In the genomic region with DNA sequence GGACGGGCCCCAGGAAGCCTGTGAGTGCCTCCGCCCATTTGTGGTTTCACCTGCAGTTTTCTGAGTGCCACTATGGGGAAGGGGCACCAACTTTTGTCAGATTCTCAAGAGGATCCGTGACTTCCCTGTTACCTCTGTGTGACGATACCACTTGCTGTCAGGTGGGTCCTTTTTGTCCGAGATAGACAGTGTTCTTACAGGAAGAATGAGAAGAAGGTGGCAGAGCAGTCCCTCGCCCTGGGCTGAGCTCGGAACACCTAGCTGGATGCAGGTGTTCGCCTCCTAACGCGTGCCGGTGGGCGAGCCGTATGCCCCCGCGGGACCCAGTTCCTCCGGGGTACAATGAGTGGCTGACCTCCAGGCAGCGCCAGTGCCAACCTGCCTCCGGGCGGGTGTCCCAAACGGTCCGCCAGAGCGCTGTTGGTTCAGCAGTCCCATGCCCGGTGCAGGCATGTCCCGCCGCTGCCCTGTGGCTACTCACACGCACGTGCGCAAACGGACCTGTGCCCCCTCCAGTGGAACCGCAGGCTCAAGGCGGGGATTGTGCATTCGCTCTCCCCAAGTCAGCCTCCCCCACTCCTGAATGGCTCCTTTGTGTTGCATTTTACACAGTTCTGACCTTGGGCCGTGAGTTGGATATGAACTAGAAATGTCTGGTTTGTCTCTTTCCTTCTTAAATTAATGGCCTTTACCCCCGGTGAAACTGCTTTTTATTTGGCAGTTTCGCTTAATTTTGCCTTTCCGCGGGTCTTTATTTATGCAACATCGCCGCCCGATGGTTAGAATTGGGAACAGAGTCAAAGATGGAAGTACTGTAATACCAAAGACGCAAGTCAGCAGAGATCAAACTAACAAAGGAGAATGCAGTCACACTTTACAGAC, we compare ENCODE assay signal across 1 cellular context.
TF ChIP-seq lines count a peak whose summit lies in the region.

No MANE protein-coding gene starts in this region.

TF ChIP-seq in K562, 482 proteins besides CTCF, POLR2A, EP300 and RAD21 (continued from another document and continues in another):
- TF ChIP-seq, protein P1, sequence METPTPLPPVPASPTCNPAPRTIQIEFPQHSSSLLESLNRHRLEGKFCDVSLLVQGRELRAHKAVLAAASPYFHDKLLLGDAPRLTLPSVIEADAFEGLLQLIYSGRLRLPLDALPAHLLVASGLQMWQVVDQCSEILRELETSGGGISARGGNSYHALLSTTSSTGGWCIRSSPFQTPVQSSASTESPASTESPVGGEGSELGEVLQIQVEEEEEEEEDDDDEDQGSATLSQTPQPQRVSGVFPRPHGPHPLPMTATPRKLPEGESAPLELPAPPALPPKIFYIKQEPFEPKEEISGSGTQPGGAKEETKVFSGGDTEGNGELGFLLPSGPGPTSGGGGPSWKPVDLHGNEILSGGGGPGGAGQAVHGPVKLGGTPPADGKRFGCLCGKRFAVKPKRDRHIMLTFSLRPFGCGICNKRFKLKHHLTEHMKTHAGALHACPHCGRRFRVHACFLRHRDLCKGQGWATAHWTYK (CRISPR knock-in tag; IDR thresholded peaks at IDR 0.05): no peak
- peak; percentile 90 for TF ChIP-seq ARID2 (IDR thresholded peaks at IDR 0.05)
- no peak for TF ChIP-seq ZNF347 (CRISPR knock-in tag; IDR thresholded peaks at IDR 0.05; ENCODE audit: low read depth)
- TF ChIP-seq HEY1 (CRISPR knock-in tag; IDR thresholded peaks at IDR 0.05; ENCODE audit: borderline replicate concordance): peak; percentile 36; the same call in 1 of the 2 replicates
- no peak for TF ChIP-seq HOXB6 (CRISPR knock-in tag; IDR thresholded peaks at IDR 0.05; ENCODE audit: borderline replicate concordance)
- TF ChIP-seq, protein P2, sequence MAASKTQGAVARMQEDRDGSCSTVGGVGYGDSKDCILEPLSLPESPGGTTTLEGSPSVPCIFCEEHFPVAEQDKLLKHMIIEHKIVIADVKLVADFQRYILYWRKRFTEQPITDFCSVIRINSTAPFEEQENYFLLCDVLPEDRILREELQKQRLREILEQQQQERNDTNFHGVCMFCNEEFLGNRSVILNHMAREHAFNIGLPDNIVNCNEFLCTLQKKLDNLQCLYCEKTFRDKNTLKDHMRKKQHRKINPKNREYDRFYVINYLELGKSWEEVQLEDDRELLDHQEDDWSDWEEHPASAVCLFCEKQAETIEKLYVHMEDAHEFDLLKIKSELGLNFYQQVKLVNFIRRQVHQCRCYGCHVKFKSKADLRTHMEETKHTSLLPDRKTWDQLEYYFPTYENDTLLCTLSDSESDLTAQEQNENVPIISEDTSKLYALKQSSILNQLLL (CRISPR knock-in tag; IDR thresholded peaks at IDR 0.05; ENCODE audit: borderline replicate concordance): no peak
- TF ChIP-seq, protein P3, sequence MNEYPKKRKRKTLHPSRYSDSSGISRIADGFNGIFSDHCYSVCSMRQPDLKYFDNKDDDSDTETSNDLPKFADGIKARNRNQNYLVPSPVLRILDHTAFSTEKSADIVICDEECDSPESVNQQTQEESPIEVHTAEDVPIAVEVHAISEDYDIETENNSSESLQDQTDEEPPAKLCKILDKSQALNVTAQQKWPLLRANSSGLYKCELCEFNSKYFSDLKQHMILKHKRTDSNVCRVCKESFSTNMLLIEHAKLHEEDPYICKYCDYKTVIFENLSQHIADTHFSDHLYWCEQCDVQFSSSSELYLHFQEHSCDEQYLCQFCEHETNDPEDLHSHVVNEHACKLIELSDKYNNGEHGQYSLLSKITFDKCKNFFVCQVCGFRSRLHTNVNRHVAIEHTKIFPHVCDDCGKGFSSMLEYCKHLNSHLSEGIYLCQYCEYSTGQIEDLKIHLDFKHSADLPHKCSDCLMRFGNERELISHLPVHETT (CRISPR knock-in tag; conservative IDR thresholded peaks at IDR 0.05 in 1 of 2, IDR thresholded peaks at IDR 0.05 in 1 of 2): no peak
- TF ChIP-seq, protein P4, sequence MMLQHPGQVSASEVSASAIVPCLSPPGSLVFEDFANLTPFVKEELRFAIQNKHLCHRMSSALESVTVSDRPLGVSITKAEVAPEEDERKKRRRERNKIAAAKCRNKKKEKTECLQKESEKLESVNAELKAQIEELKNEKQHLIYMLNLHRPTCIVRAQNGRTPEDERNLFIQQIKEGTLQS (IDR thresholded peaks at IDR 0.05): no peak
- TF ChIP-seq, protein P4 (CRISPR knock-in tag; conservative IDR thresholded peaks at IDR 0.05): no peak
- TF ChIP-seq GTF2A2 (tag; IDR thresholded peaks at IDR 0.05): no peak
- TF ChIP-seq ZNF668 (CRISPR knock-in tag; IDR thresholded peaks at IDR 0.05): no peak
- no peak for TF ChIP-seq ZNF586 (CRISPR knock-in tag; conservative IDR thresholded peaks at IDR 0.05)
- no peak for TF ChIP-seq HDGF (IDR thresholded peaks at IDR 0.05)
- no peak for TF ChIP-seq ZNF561 (CRISPR knock-in tag; conservative IDR thresholded peaks at IDR 0.05)
- TF ChIP-seq CHCHD3 (CRISPR knock-in tag; IDR thresholded peaks at IDR 0.05): no peak
- TF ChIP-seq, protein P5, sequence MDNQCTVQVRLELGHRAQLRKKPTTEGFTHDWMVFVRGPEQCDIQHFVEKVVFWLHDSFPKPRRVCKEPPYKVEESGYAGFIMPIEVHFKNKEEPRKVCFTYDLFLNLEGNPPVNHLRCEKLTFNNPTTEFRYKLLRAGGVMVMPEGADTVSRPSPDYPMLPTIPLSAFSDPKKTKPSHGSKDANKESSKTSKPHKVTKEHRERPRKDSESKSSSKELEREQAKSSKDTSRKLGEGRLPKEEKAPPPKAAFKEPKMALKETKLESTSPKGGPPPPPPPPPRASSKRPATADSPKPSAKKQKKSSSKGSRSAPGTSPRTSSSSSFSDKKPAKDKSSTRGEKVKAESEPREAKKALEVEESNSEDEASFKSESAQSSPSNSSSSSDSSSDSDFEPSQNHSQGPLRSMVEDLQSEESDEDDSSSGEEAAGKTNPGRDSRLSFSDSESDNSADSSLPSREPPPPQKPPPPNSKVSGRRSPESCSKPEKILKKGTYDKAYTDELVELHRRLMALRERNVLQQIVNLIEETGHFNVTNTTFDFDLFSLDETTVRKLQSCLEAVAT (IDR thresholded peaks at IDR 0.05): no peak
- TF ChIP-seq E2F3 (CRISPR knock-in tag; IDR thresholded peaks at IDR 0.05): no peak
- no peak for TF ChIP-seq NR4A1 (CRISPR knock-in tag; IDR thresholded peaks at IDR 0.05)
- 0 out of 2 replicates have a peak, but pooled peaks have one; percentile 34 for TF ChIP-seq NR4A1 (tag; IDR thresholded peaks at IDR 0.05)
- no peak for TF ChIP-seq MBD2 (IDR thresholded peaks at IDR 0.05; ENCODE audit: borderline replicate concordance, low read depth)
- TF ChIP-seq ZNF589 (CRISPR knock-in tag; IDR thresholded peaks at IDR 0.05; ENCODE audit: low read depth): no peak
- no peak for TF ChIP-seq MTF1 (CRISPR knock-in tag; IDR thresholded peaks at IDR 0.05; ENCODE audit: borderline replicate concordance)
- no peak for TF ChIP-seq RFX7 (CRISPR knock-in tag; IDR thresholded peaks at IDR 0.05)
- peak; percentile 26; the same call in 1 of the 2 replicates for TF ChIP-seq CTBP1 (IDR thresholded peaks at IDR 0.05; ENCODE audit: borderline replicate concordance)
- TF ChIP-seq RB1 (IDR thresholded peaks at IDR 0.05; ENCODE audit: low read depth): peak; percentile 7
- TF ChIP-seq BRD9 (IDR thresholded peaks at IDR 0.05; ENCODE audit: low read depth, partially characterized antibody): peak; percentile 46
- TF ChIP-seq SIX5 (IDR thresholded peaks at IDR 0.05; ENCODE audit: borderline replicate concordance in 1 of 2, insufficient read depth in 1 of 2, low read depth in 1 of 2, low read length in 2 of 2): no peak
- no peak for TF ChIP-seq ZNF699 (CRISPR knock-in tag; IDR thresholded peaks at IDR 0.05; ENCODE audit: insufficient replicate concordance)
- no peak for TF ChIP-seq ZNF24 (IDR thresholded peaks at IDR 0.05)
- no peak for TF ChIP-seq ZBED1 (IDR thresholded peaks at IDR 0.05)
- TF ChIP-seq RBBP5 (IDR thresholded peaks at IDR 0.05; ENCODE audit: borderline replicate concordance, insufficient read depth, low read length, poor library complexity, severe bottlenecking): no peak
- no peak for TF ChIP-seq SMARCE1 (IDR thresholded peaks at IDR 0.05)
- no peak for TF ChIP-seq ZNF143 (CRISPR knock-in tag; IDR thresholded peaks at IDR 0.05)
- no peak for TF ChIP-seq RNF2 (IDR thresholded peaks at IDR 0.05)
- TF ChIP-seq, protein P6, sequence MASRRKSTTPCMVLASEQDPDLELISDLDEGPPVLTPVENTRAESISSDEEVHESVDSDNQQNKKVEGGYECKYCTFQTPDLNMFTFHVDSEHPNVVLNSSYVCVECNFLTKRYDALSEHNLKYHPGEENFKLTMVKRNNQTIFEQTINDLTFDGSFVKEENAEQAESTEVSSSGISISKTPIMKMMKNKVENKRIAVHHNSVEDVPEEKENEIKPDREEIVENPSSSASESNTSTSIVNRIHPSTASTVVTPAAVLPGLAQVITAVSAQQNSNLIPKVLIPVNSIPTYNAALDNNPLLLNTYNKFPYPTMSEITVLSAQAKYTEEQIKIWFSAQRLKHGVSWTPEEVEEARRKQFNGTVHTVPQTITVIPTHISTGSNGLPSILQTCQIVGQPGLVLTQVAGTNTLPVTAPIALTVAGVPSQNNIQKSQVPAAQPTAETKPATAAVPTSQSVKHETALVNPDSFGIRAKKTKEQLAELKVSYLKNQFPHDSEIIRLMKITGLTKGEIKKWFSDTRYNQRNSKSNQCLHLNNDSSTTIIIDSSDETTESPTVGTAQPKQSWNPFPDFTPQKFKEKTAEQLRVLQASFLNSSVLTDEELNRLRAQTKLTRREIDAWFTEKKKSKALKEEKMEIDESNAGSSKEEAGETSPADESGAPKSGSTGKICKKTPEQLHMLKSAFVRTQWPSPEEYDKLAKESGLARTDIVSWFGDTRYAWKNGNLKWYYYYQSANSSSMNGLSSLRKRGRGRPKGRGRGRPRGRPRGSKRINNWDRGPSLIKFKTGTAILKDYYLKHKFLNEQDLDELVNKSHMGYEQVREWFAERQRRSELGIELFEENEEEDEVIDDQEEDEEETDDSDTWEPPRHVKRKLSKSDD (conservative IDR thresholded peaks at IDR 0.05; ENCODE audit: low read length): no peak
- TF ChIP-seq, protein P7, sequence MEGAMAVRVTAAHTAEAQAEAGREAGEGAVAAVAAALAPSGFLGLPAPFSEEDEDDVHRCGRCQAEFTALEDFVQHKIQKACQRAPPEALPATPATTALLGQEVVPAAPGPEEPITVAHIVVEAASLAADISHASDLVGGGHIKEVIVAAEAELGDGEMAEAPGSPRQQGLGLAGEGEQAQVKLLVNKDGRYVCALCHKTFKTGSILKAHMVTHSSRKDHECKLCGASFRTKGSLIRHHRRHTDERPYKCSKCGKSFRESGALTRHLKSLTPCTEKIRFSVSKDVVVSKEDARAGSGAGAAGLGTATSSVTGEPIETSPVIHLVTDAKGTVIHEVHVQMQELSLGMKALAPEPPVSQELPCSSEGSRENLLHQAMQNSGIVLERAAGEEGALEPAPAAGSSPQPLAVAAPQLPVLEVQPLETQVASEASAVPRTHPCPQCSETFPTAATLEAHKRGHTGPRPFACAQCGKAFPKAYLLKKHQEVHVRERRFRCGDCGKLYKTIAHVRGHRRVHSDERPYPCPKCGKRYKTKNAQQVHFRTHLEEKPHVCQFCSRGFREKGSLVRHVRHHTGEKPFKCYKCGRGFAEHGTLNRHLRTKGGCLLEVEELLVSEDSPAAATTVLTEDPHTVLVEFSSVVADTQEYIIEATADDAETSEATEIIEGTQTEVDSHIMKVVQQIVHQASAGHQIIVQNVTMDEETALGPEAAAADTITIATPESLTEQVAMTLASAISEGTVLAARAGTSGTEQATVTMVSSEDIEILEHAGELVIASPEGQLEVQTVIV (CRISPR knock-in tag; IDR thresholded peaks at IDR 0.05; ENCODE audit: borderline replicate concordance): no peak
- no peak for TF ChIP-seq ESRRB (CRISPR knock-in tag; IDR thresholded peaks at IDR 0.05; ENCODE audit: borderline replicate concordance)
- TF ChIP-seq CHD1 (IDR thresholded peaks at IDR 0.05; ENCODE audit: low read length): no peak
- peak; percentile 79 for TF ChIP-seq BHLHE40 (IDR thresholded peaks at IDR 0.05; ENCODE audit: low read length)
- TF ChIP-seq, protein P8, sequence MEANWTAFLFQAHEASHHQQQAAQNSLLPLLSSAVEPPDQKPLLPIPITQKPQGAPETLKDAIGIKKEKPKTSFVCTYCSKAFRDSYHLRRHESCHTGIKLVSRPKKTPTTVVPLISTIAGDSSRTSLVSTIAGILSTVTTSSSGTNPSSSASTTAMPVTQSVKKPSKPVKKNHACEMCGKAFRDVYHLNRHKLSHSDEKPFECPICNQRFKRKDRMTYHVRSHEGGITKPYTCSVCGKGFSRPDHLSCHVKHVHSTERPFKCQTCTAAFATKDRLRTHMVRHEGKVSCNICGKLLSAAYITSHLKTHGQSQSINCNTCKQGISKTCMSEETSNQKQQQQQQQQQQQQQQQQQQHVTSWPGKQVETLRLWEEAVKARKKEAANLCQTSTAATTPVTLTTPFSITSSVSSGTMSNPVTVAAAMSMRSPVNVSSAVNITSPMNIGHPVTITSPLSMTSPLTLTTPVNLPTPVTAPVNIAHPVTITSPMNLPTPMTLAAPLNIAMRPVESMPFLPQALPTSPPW (CRISPR knock-in tag; IDR thresholded peaks at IDR 0.05): peak; percentile 42; the same call in 1 of the 2 replicates
- TF ChIP-seq NRF1 (conservative IDR thresholded peaks at IDR 0.05 in 1 of 2, IDR thresholded peaks at IDR 0.05 in 1 of 2): 0 out of 4 replicates have a peak, but pooled peaks of 1 of the 2 experiments have one; percentile 14
